1 cellular context compared by ENCODE assay signal in the genomic region with DNA sequence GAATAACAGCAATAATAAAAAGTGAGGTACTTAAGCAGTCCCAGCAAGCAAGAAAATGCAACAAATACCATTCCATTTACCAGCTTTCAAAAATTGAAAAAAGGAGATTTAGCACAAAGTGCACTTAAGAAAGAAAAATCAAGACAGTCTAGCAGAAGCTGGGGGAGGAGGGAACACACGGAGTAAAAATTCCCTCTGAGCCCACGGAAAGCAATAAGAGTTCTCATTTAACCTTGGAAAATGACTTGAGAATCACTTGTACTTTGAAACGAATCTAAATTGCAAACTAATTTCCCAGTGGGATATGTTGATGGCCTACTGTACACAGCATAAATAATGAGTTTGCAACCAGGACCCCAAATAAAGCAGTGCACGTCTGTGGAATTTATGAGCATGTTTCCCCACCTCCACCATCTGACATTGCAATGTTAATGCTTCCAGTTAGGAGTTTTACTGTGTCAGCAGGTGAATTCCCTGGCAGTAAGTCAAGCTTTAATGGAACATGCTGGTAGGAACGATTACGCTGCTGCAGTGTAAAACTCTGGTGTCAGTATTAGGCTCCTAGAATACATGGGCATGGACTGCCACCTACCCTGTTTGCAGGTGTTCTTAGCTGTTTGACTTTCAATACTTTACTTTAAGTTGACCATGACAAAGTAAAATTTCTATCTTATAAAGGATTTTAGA.
TF ChIP-seq lines count a peak whose summit lies in the region.

No MANE protein-coding gene starts in this region.

TF ChIP-seq in GM12878, 131 proteins besides CTCF, POLR2A, EP300 and RAD21:
- TF ChIP-seq ZBTB11 (CRISPR knock-in tag; IDR thresholded peaks at IDR 0.05) (no peak), MYC (IDR thresholded peaks at IDR 0.05; ENCODE audit: insufficient read depth, insufficient read length, insufficient replicate concordance, low read length, severe bottlenecking) (no peak), ATF2 (IDR thresholded peaks at IDR 0.05; ENCODE audit: low read length) (no peak), NRF1 (conservative IDR thresholded peaks at IDR 0.05; ENCODE audit: low read depth, low read length) (no peak), FOXK2 (IDR thresholded peaks at IDR 0.05) (no peak), ZSCAN29 (IDR thresholded peaks at IDR 0.05) (no peak), ZNF592 (IDR thresholded peaks at IDR 0.05) (no peak), ZNF24 (IDR thresholded peaks at IDR 0.05) (no peak)
- TF ChIP-seq, protein P1, sequence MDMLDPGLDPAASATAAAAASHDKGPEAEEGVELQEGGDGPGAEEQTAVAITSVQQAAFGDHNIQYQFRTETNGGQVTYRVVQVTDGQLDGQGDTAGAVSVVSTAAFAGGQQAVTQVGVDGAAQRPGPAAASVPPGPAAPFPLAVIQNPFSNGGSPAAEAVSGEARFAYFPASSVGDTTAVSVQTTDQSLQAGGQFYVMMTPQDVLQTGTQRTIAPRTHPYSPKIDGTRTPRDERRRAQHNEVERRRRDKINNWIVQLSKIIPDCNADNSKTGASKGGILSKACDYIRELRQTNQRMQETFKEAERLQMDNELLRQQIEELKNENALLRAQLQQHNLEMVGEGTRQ (IDR thresholded peaks at IDR 0.05; ENCODE audit: borderline replicate concordance, low read depth, low read length): no peak
